ENCODE assay signal across 8 cellular contexts in genomic region chr19:23283925-23284324, GRCh38. TPM values are rescaled to one million over a fixed set of nuclear protein-coding genes. Genes with fewer than 3 reads are reported as not detected.
A peak's percentile ranks its signal among the peaks of the same experiment; 100 is the strongest.
DNase-seq lines count a peak whose midpoint lies in the region; ATAC-seq and TF ChIP-seq lines count a peak whose summit lies in the region.

No MANE protein-coding gene starts in this region.

- DNase-seq in CD8-positive, alpha-beta T cell = peak; percentile 37 to 72 (median 59)
- DNase-seq in T-helper 22 cell (ENCODE audit: low read depth) (peak; percentile 16), brain microvascular endothelial cell (peak; percentile 52), left lung (no peak)
- peak; percentile 23 to 30 for DNase-seq in stimulated activated CD8-positive, alpha-beta memory T cell treated with anti-CD3 and anti-CD28 coated beads, Interleukin-15, amount 100 ng/mL, for 48 hours (ENCODE audit: low read depth in 2 of 2)

- H3K36me3 ChIP-seq in CD8-positive, alpha-beta T cell (ENCODE audit: insufficient read depth, low read length) = no peaks in the 10 kb centered on the region
- H3K36me3 ChIP-seq in brain microvascular endothelial cell (replicated peaks) (no peaks in the 10 kb centered on the region), left lung (no peaks in the 10 kb centered on the region)

- POLR2A ChIA-PET in CD8-positive, alpha-beta T cell (lab: Charles Lee) = interaction anchor here (0.6 kb wide), 1 partner anchor 749 kb away, joined by 4 read pairs; no protein-coding TSS in a partner anchor

- H3K27me3 ChIP-seq in CD8-positive, alpha-beta T cell (ENCODE audit: insufficient read depth, low read length) = no peaks in the 10 kb centered on the region
- H3K27me3 ChIP-seq in brain microvascular endothelial cell (replicated peaks) (no peaks in the 10 kb centered on the region), left lung (no peaks in the 10 kb centered on the region)

- TF ChIP-seq CTCF in CD8-positive, alpha-beta T cell (IDR thresholded peaks at IDR 0.05) = peak; percentile 73
- TF ChIP-seq CTCF in brain microvascular endothelial cell (IDR thresholded peaks at IDR 0.05; ENCODE audit: low read depth, low read length, missing control alignments) (peak; percentile 74), left lung (IDR thresholded peaks at IDR 0.05) (peak; percentile 47 to 66)

- no peak overlapping the region for H3K4me3 ChIP-seq in CD8-positive, alpha-beta T cell (ENCODE audit: low read depth, low read length)
- no peak overlapping the region for H3K4me3 ChIP-seq in brain microvascular endothelial cell (ENCODE audit: low read depth, low read length)
- no peak overlapping the region for H3K4me3 ChIP-seq in left lung

- H3K27me3 Mint-ChIP-seq in CD8-positive, alpha-beta T cell (ENCODE audit: low read depth) = no peaks in the 10 kb centered on the region

- peak overlapping the region; percentile 49 for H3K27ac Mint-ChIP-seq in CD8-positive, alpha-beta T cell

- no peak overlapping the region for H3K4me3 Mint-ChIP-seq in CD8-positive, alpha-beta T cell

- no peak overlapping the region for H3K27ac ChIP-seq in CD8-positive, alpha-beta T cell (ENCODE audit: low read depth, low read length)
- H3K27ac ChIP-seq in brain microvascular endothelial cell = no peak overlapping the region
- H3K27ac ChIP-seq in left lung = no peak overlapping the region

- peaks cover 15% of the 10 kb centered on the region for H3K9me3 Mint-ChIP-seq in CD8-positive, alpha-beta T cell

- no peaks in the 10 kb centered on the region for H3K9me3 ChIP-seq in CD8-positive, alpha-beta T cell (ENCODE audit: low read length)
- H3K9me3 ChIP-seq in left lung = peaks cover 0 to 23% of the 10 kb centered on the region in 2 donors

- intact Hi-C loops in CD8-positive, alpha-beta T cell (cut with DNase I, micrococcal nuclease) = loop anchor here in 1 of 2 experiments (1.0 to 10.0 kb wide), 2 partner anchors 10 to 169 kb away; partner anchors contain the start of gene ZNF730
- intact Hi-C loops in left lung (cut with DNase I) = no loop called here

- H3K36me3 Mint-ChIP-seq in CD8-positive, alpha-beta T cell = peaks cover 2% of the 10 kb centered on the region

- H3K4me1 Mint-ChIP-seq in CD8-positive, alpha-beta T cell (ENCODE audit: low read depth) = peaks cover 12% of the 10 kb centered on the region

- in situ Hi-C loops in brain microvascular endothelial cell (cut with HindIII; ENCODE audit: low pct_ligation_motif_present, low sequenced_read_pairs) = no loop called here

- ATAC-seq in CD8-positive, alpha-beta T cell = peak; percentile 99
- peak; percentile 54 for ATAC-seq in HG03095 (IDR thresholded peaks at IDR 0.05; ENCODE audit: unreplicated experiment)
- peak; percentile 73 for ATAC-seq in left lung
- ATAC-seq in GM21786 (IDR thresholded peaks at IDR 0.05; ENCODE audit: unreplicated experiment) = no peak
- ATAC-seq in GM21717 (IDR thresholded peaks at IDR 0.05; ENCODE audit: unreplicated experiment) = no peak

- H3K4me1 ChIP-seq in CD8-positive, alpha-beta T cell (ENCODE audit: insufficient read depth, low read length) = no peaks in the 10 kb centered on the region
- no peaks in the 10 kb centered on the region for H3K4me1 ChIP-seq in left lung

- CTCF ChIA-PET in CD8-positive, alpha-beta T cell (lab: Charles Lee) = interaction anchor here (0.8 to 1.9 kb wide), 4 partner anchors 10 to 17 kb away, joined by 3 to 7 read pairs (median 3); no protein-coding TSS in a partner anchor

RNA-seq across cellular contexts. Expression of gene ZNF724, which starts 33.7 kb away (rescaled TPM):
- total RNA-seq in CD8-positive, alpha-beta T cell = 1 to 10 TPM; 3.6 to 4.2 TPM
- 1 to 10 TPM; 4.7 to 4.9 TPM for total RNA-seq in left lung

Comparison
In these comparisons a context has a peak if more than half of its experiments do, and no peak if none do; other contexts are left out.
1. ATAC-seq: peak in CD8-positive, alpha-beta T cell (single experiment), HG03095 (single experiment) and left lung (single experiment); none in GM21786 (single experiment) and GM21717 (single experiment).
2. DNase-seq: peak in CD8-positive, alpha-beta T cell (7 of 7), T-helper 22 cell (single experiment), brain microvascular endothelial cell (single experiment) and stimulated activated CD8-positive, alpha-beta memory T cell treated with anti-CD3 and anti-CD28 coated beads, Interleukin-15, amount 100 ng/mL, for 48 hours (2 of 2); none in left lung (0 of 2).
3. Peak in every context shown above with its lines, with median percentiles within 50 percentile points of each other: CTCF ChIP-seq.